Comparison of ENCODE assay signal across 22 cellular contexts in genomic region chr17:74165811-74166365, GRCh38. TPM values are rescaled to one million over a fixed set of nuclear protein-coding genes. Genes with fewer than 3 reads are reported as not detected.
DNase-seq lines count a peak whose midpoint lies in the region; ATAC-seq and TF ChIP-seq lines count a peak whose summit lies in the region.
"Had no signal": no experiment of that assay in that cellular context is flagged by ENCODE, and none has a peak within 500 bp of the region (broad histone marks: within the 10 kb centered on the region; RNA-seq: fewer than 3 reads in every experiment).

No MANE protein-coding gene starts in this region.

- H3K4me1 ChIP-seq in heart right ventricle (no peaks in the 10 kb centered on the region), upper lobe of right lung (no peaks in the 10 kb centered on the region), foreskin keratinocyte (no peaks in the 10 kb centered on the region)
- H3K4me1 ChIP-seq: Caco-2, SJSA1 had no signal

- 77 to 78% methylated on average over 8 of the region's 8 CpGs for WGBS in heart right ventricle, 2 donors

- H3K9me3 ChIP-seq in heart right ventricle (peaks cover 0 to 6% (median 0%) of the 10 kb centered on the region in 11 donors), upper lobe of right lung (no peaks in the 10 kb centered on the region)
- H3K9me3 ChIP-seq: Caco-2, SJSA1 had no signal

- H3K27ac ChIP-seq in heart right ventricle (no peak overlapping the region), upper lobe of right lung (no peak overlapping the region), foreskin keratinocyte (no peak overlapping the region)
- H3K27ac ChIP-seq: SJSA1 had no signal

- DNase-seq in cardiac septum (ENCODE audit: low spot score) (peak; percentile 57), heart right ventricle (no peak), NCI-H526 treated with DMSO at 0.1 percent for 48 hours (lab: John Stamatoyannopoulos, UW) (peak; percentile 63), head of caudate nucleus (peak in 39 of 42 donors; percentile 20 to 88 (median 53)), upper lobe of right lung (peak; percentile 31), foreskin keratinocyte (no peak)
- DNase-seq: Caco-2; CD4-positive, CD25-positive, alpha-beta regulatory T cell; DMS53; EL; GF-D8; HFFc6; Karpas-422; MV-4-11; NCI-H1105 treated with DMSO at 0.1 percent for 48 hours; NCI-H1694 treated with DMSO at 0.1 percent for 48 hours; NCI-H748 treated with DMSO at 0.1 percent for 48 hours; NK-92 treated with Interleukin-12 subunit alpha and Interleukin-12 subunit beta, amount 100 ng/mL, for 24 hours had no signal

- no peak for ATAC-seq in heart right ventricle
- ATAC-seq in upper lobe of right lung = no peak
- no peak for ATAC-seq in foreskin keratinocyte
- ATAC-seq in GM18861 (IDR thresholded peaks at IDR 0.05; ENCODE audit: unreplicated experiment) = no peak
- no peak for ATAC-seq in GM19395 (IDR thresholded peaks at IDR 0.05; ENCODE audit: unreplicated experiment)
- ATAC-seq: Panc1 had no signal

- intact Hi-C loops in cardiac septum (cut with DNase I) (no loop called here), heart right ventricle (cut with DNase I) (no loop called here), head of caudate nucleus (cut with DNase I) (no loop called here), upper lobe of right lung (cut with DNase I) (loop anchor here (10.0 kb wide), 1 partner anchor 731 kb away; no protein-coding TSS in a partner anchor)

- no peak for TF ChIP-seq CTCF in heart right ventricle (IDR thresholded peaks at IDR 0.05)
- TF ChIP-seq CTCF in upper lobe of right lung (IDR thresholded peaks at IDR 0.05) = no peak
- no peak for TF ChIP-seq CTCF in foreskin keratinocyte (conservative IDR thresholded peaks at IDR 0.05)

- H3K36me3 ChIP-seq in heart right ventricle = no peaks in the 10 kb centered on the region
- no peaks in the 10 kb centered on the region for H3K36me3 ChIP-seq in upper lobe of right lung
- H3K36me3 ChIP-seq: SJSA1 had no signal

- H3K27me3 ChIP-seq in heart right ventricle (peaks cover 0 to 58% (median 26%) of the 10 kb centered on the region in 7 donors), upper lobe of right lung (peaks cover 15% of the 10 kb centered on the region), foreskin keratinocyte (no peaks in the 10 kb centered on the region)

- H3K4me3 ChIP-seq in heart right ventricle (no peak overlapping the region), upper lobe of right lung (no peak overlapping the region)
- H3K4me3 ChIP-seq: SJSA1 had no signal

RNA-seq across cellular contexts. Expression of gene RPL38, which starts 37.6 kb away (rescaled TPM):
- 575 TPM for total RNA-seq in cardiac septum
- total RNA-seq in heart right ventricle = 100 to 1,000 TPM; 661 to 847 (median 735) TPM
- polyA plus RNA-seq in heart right ventricle = 1,000 to 10,000 TPM; 1,527 to 2,186 TPM
- total RNA-seq in upper lobe of right lung = 659 TPM
- 1,782 and 1,801 TPM in 2 replicates for total RNA-seq in foreskin keratinocyte
- 2,904 and 3,003 TPM in 2 replicates for polyA plus RNA-seq in foreskin keratinocyte

RNA-seq across cellular contexts. Expression of gene TTYH2, which starts 47.5 kb away (rescaled TPM):
- 17.9 TPM for total RNA-seq in cardiac septum
- 10 to 100 TPM; 20.9 to 36.3 (median 26.1) TPM for total RNA-seq in heart right ventricle
- 10 to 100 TPM in 1 of 2 donors, 1 to 10 TPM in 1; 8.6 to 20.6 TPM for polyA plus RNA-seq in heart right ventricle
- 7.4 TPM for total RNA-seq in upper lobe of right lung
- total RNA-seq in foreskin keratinocyte = 1.8 and 3.1 TPM in 2 replicates
- 1.4 and 1.8 TPM in 2 replicates for polyA plus RNA-seq in foreskin keratinocyte

Comparison
In these comparisons a context has a peak if more than half of its experiments do, and no peak if none do; other contexts are left out.
1. DNase-seq: peak in cardiac septum (single experiment), NCI-H526 treated with DMSO at 0.1 percent for 48 hours (single experiment), head of caudate nucleus (39 of 42) and upper lobe of right lung (single experiment); none in heart right ventricle (0 of 2) and foreskin keratinocyte (0 of 2).